ENCODE assay signal across 25 cellular contexts in the genomic region with DNA sequence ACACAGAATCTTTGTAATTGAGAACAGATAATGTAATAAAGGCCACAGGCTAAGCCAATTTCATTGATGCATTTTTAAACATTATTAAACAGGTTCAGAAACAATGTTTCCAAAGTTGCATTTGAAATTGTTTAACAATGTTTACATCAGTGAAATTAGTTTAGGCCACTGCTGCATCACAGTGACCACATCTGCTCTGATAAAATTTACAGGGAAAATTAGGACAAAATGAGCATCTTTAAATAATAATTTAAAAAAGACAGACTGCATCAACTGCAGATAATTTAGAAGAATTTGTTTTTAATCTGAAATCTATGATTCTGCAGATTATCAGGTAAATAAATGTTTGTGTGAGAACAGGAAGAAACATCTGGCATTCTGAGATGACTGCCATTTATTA.
"Had no signal": no experiment of that assay in that cellular context is flagged by ENCODE, and none has a peak within 500 bp of the region (broad histone marks: within the 10 kb centered on the region; RNA-seq: fewer than 3 reads in every experiment).

No MANE protein-coding gene starts in this region.

- DNase-seq: naive thymus-derived CD8-positive, alpha-beta T cell; nephron progenitor cell; occipital lobe; ovary; posterior cingulate gyrus; psoas muscle; right cardiac atrium; right lobe of liver; sigmoid colon; small intestine; stimulated activated CD4-positive, alpha-beta T cell treated with anti-CD3 and anti-CD28 coated beads, Interleukin-15, amount 100 ng/mL, for 24 hours; stimulated activated CD4-positive, alpha-beta T cell treated with anti-CD3 and anti-CD28 coated beads, Interleukin-2, amount 100 ng/mL, for 24 hours; stimulated activated CD4-positive, alpha-beta T cell treated with anti-CD3 and anti-CD28 coated beads, Interleukin-2, amount 100 ng/mL, for 48 hours; stimulated activated CD4-positive, alpha-beta T cell treated with anti-CD3 and anti-CD28 coated beads, Interleukin-4, amount 100 ng/mL, for 24 hours; stimulated activated naive B cell treated with anti-CD40 and anti-IgM and Interleukin-4, amounts not matched to agents 10 μg/mL and 1 μg/mL and 100 μg/mL, for 72 hours; stimulated activated naive CD4-positive, alpha-beta T cell treated with Interleukin-2 at 50 U/mL for 16 hours; stomach; tibial artery; transverse colon; upper lobe of right lung; uterus had no signal

- H2AFZ ChIP-seq: parathyroid adenoma had no signal

- FAIRE-seq: small intestine had no signal

- H3K27ac ChIP-seq: ovary, parathyroid adenoma, psoas muscle, right lobe of liver, stomach, thoracic aorta, tibial artery, transverse colon, upper lobe of right lung, uterus had no signal

- H3K9ac ChIP-seq: parathyroid adenoma had no signal

- H3K9me3 ChIP-seq: ovary, psoas muscle, right lobe of liver, sigmoid colon, stomach, thoracic aorta, tibial artery, transverse colon, upper lobe of right lung, uterus had no signal

- H3K36me3 ChIP-seq: ovary, right lobe of liver, sigmoid colon, stomach, thoracic aorta, tibial artery, transverse colon, upper lobe of right lung, uterus had no signal

- H3K79me2 ChIP-seq: parathyroid adenoma had no signal

- ATAC-seq: naive thymus-derived CD8-positive, alpha-beta T cell; natural killer cell treated with Interleukin-12 subunit alpha and Interleukin-12 subunit beta and Interleukin-15 and Interleukin-18, amount 100 ng/mL, for 72 hours; psoas muscle; right cardiac atrium; right lobe of liver; stimulated activated effector memory CD8-positive, alpha-beta T cell treated with anti-CD3 and anti-CD28 coated beads, Interleukin-12 subunit alpha, Interleukin-12 subunit beta, amount 100 ng/mL, for 72 hours; stimulated activated naive B cell treated with anti-CD40 and anti-IgM and Interleukin-4, amounts not matched to agents 10 μg/mL and 1 μg/mL and 100 μg/mL, for 72 hours; upper lobe of right lung had no signal

- H3K4me1 ChIP-seq: parathyroid adenoma, psoas muscle, tibial artery, upper lobe of right lung had no signal

- H3K27me3 ChIP-seq: ovary, right lobe of liver, sigmoid colon, stomach, tibial artery, transverse colon, upper lobe of right lung, uterus had no signal

- H3K4me3 ChIP-seq: ovary, psoas muscle, right lobe of liver, sigmoid colon, stomach, thoracic aorta, tibial artery, transverse colon, upper lobe of right lung, uterus had no signal
